Comparison of ENCODE assay signal across 9 cellular contexts in genomic region chr6:118719351-118720124, GRCh38.
DNase-seq lines count a peak whose midpoint lies in the region; ATAC-seq and TF ChIP-seq lines count a peak whose summit lies in the region.
"Had no signal": no experiment of that assay in that cellular context is flagged by ENCODE, and none has a peak within 500 bp of the region (broad histone marks: within the 10 kb centered on the region; RNA-seq: fewer than 3 reads in every experiment).

No MANE protein-coding gene starts in this region.

- H3K4me1 Mint-ChIP-seq in immature natural killer cell: peaks cover 44 to 47% of the 10 kb centered on the region in 2 donors

- H3K9me3 Mint-ChIP-seq in immature natural killer cell: no peaks in the 10 kb centered on the region

- peaks cover 1 to 4% (median 3%) of the 10 kb centered on the region in 3 donors for H3K27me3 Mint-ChIP-seq in immature natural killer cell (ENCODE audit: low read depth in 3 of 3)

- peak overlapping the region; percentile 63 to 83 (median 70) for H3K27ac Mint-ChIP-seq in immature natural killer cell

- TF ChIP-seq CTCF in GM10248 (IDR thresholded peaks at IDR 0.05; ENCODE audit: control extremely low read depth, extremely low read depth, low read depth, missing control alignments): no peak
- no peak for TF ChIP-seq CTCF in heart right ventricle (IDR thresholded peaks at IDR 0.05)

- H3K27ac ChIP-seq in substantia nigra (ENCODE audit: low read depth, low read length, poor library complexity, severe bottlenecking) (no peak overlapping the region), heart right ventricle (no peak overlapping the region)
- H3K27ac ChIP-seq: KMS-11 had no signal

- no peaks in the 10 kb centered on the region for H3K36me3 Mint-ChIP-seq in immature natural killer cell

- no peak overlapping the region for H3K4me3 ChIP-seq in Jurkat, Clone E6-1 (ENCODE audit: low read length)
- H3K4me3 ChIP-seq in heart right ventricle: no peak overlapping the region

- DNase-seq in GM10248 (ENCODE audit: extremely low spot score) (peak; percentile 52), immature natural killer cell (peak; percentile 45 to 58 (median 58)), substantia nigra (lab: John Stamatoyannopoulos, UW) (no peak), heart right ventricle (no peak), posterior vena cava (ENCODE audit: low spot score) (no peak), medulla oblongata (ENCODE audit: extremely low spot score) (no peak)
- peak; percentile 50 for DNase-seq in Jurkat, Clone E6-1 (ENCODE audit: low read depth, low spot score)

- no peaks in the 10 kb centered on the region for H3K27me3 ChIP-seq in heart right ventricle

- H3K36me3 ChIP-seq in heart right ventricle: no peaks in the 10 kb centered on the region

- CTCF ChIA-PET in GM10248 (lab: Yijun Ruan, JAX): interaction anchor here (0.7 to 1.3 kb wide), 3 partner anchors 9 to 155 kb away, joined by 3 to 4 read pairs (median 3); no protein-coding TSS in a partner anchor

- intact Hi-C loops in heart right ventricle (cut with DNase I) (no loop called here), posterior vena cava (cut with DNase I) (loop anchor here in 1 of 2 donors (5.0 kb wide), 1 partner anchor 733 kb away; no protein-coding TSS in a partner anchor)

- H3K4me3 Mint-ChIP-seq in immature natural killer cell: peak overlapping the region in 3 of 5 donors; percentile 8 to 31 (median 30)

- H3K4me1 ChIP-seq in heart right ventricle: peaks cover 0 to 17% (median 0%) of the 10 kb centered on the region in 9 donors

- 83 to 88% methylated on average over 6 of the region's 6 CpGs for WGBS in heart right ventricle, 2 donors

- no peaks in the 10 kb centered on the region for H3K9me3 ChIP-seq in heart right ventricle

- ATAC-seq in GM21423 (IDR thresholded peaks at IDR 0.05; ENCODE audit: unreplicated experiment): peak; percentile 56
- ATAC-seq in heart right ventricle: no peak

- POLR2A ChIA-PET in GM10248 (lab: Yijun Ruan, JAX): interaction anchor here (1.1 kb wide), 1 partner anchor 13 kb away, joined by 3 read pairs; no protein-coding TSS in a partner anchor

Comparison
In these comparisons a context has a peak if more than half of its experiments do, and no peak if none do; other contexts are left out.
1. DNase-seq: peak in GM10248 (single experiment), Jurkat, Clone E6-1 (single experiment) and immature natural killer cell (3 of 3); none in substantia nigra (0 of 49), heart right ventricle (0 of 2), posterior vena cava (single experiment) and medulla oblongata (single experiment).